Comparison of ENCODE assay signal across 25 cellular contexts in genomic region chr11:18016789-18017188, GRCh38. TPM values are rescaled to one million over a fixed set of nuclear protein-coding genes. Genes with fewer than 3 reads are reported as not detected.
"Had no signal": no experiment of that assay in that cellular context is flagged by ENCODE, and none has a peak within 500 bp of the region (broad histone marks: within the 10 kb centered on the region; RNA-seq: fewer than 3 reads in every experiment).

No MANE protein-coding gene starts in this region.

- H3K27ac ChIP-seq: heart left ventricle, pancreas, skin epidermis, tibial artery, VCaP had no signal

- H3K9me3 Mint-ChIP-seq: activated T-helper 17 cell treated with anti-CD3 and anti-CD28 coated beads, Interleukin-2, amount 50 U/mL, for 72 hours; endodermal cell; nephron; stimulated activated effector memory CD8-positive, alpha-beta T cell treated with anti-CD3 and anti-CD28 coated beads, Interleukin-12 subunit alpha, Interleukin-12 subunit beta, amount 100 ng/mL, for 72 hours; stimulated activated naive CD8-positive, alpha-beta T cell treated with anti-CD3 and anti-CD28 coated beads, Interleukin-15, amount 100 ng/mL, for 72 hours; T-helper 1 cell treated with Interleukin-12 subunit alpha and Interleukin-12 subunit beta and Interleukin-4 antibody, amounts not matched to agents 30 μg/mL and 1 μg/mL, for 36 hours had no signal

- H3K36me3 ChIP-seq: heart left ventricle, pancreas, tibial artery had no signal

- H3K27ac Mint-ChIP-seq: activated CD8-positive, alpha-beta T cell treated with anti-CD3 and anti-CD28 coated beads, Interleukin-2, amount 10 ng/mL, durations not matched to agents 7 days and 5 days; activated naive CD8-positive, alpha-beta T cell; activated T-helper 17 cell treated with anti-CD3 and anti-CD28 coated beads, Interleukin-2, amount 50 U/mL, for 72 hours; endodermal cell; nephron; stimulated activated effector memory CD8-positive, alpha-beta T cell treated with anti-CD3 and anti-CD28 coated beads, Interleukin-12 subunit alpha, Interleukin-12 subunit beta, amount 100 ng/mL, for 72 hours; stimulated activated naive CD8-positive, alpha-beta T cell treated with anti-CD3 and anti-CD28 coated beads, Interleukin-15, amount 100 ng/mL, for 72 hours; T-helper 1 cell treated with Interleukin-12 subunit alpha and Interleukin-12 subunit beta and Interleukin-4 antibody, amounts not matched to agents 30 μg/mL and 1 μg/mL, for 36 hours had no signal

- DNase-seq: activated CD4-positive, alpha-beta T cell treated with anti-CD3 and anti-CD28 coated beads, Interleukin-2, amount 50 U/mL, for 1 hour; activated CD4-positive, CD25-positive, alpha-beta regulatory T cell treated with anti-CD3 and anti-CD28 coated beads, Interleukin-2, amount 50 U/mL, for 72 hours; activated CD8-positive, alpha-beta T cell treated with anti-CD3 and anti-CD28 coated beads, Interleukin-2, amount 10 ng/mL, durations not matched to agents 7 days and 5 days; activated T-cell treated with anti-CD3 and anti-CD28 coated beads, Interleukin-2, amount 50 U/mL, for 1 hour; cerebellar nuclear complex; cortex of kidney; endodermal cell; heart left ventricle; islet precursor cell; left colon; mesenchymal stem cell; pancreas; right cardiac atrium; stimulated activated CD4-positive, alpha-beta T cell treated with anti-CD3 and anti-CD28 coated beads, Interleukin-2, amount 100 ng/mL, for 24 hours; stimulated activated naive CD8-positive, alpha-beta T cell treated with anti-CD3 and anti-CD28 coated beads, Interleukin-15, amount 100 ng/mL, for 72 hours; T1000; tibial artery had no signal

- H3K4me3 ChIP-seq: heart left ventricle, pancreas, skin epidermis, tibial artery had no signal

- FAIRE-seq: pancreas had no signal

- H3K27me3 Mint-ChIP-seq: activated naive CD8-positive, alpha-beta T cell; activated T-helper 17 cell treated with anti-CD3 and anti-CD28 coated beads, Interleukin-2, amount 50 U/mL, for 72 hours; stimulated activated naive CD8-positive, alpha-beta T cell treated with anti-CD3 and anti-CD28 coated beads, Interleukin-15, amount 100 ng/mL, for 72 hours had no signal

- H3K9me3 ChIP-seq: heart left ventricle, pancreas, tibial artery had no signal

- ATAC-seq: activated CD8-positive, alpha-beta T cell treated with anti-CD3 and anti-CD28 coated beads, Interleukin-2, amount 10 ng/mL, durations not matched to agents 7 days and 5 days; activated T-helper 17 cell treated with anti-CD3 and anti-CD28 coated beads, Interleukin-2, amount 50 U/mL, for 72 hours; heart left ventricle; left colon; pancreas; right cardiac atrium; stimulated activated effector memory CD8-positive, alpha-beta T cell treated with anti-CD3 and anti-CD28 coated beads, Interleukin-12 subunit alpha, Interleukin-12 subunit beta, amount 100 ng/mL, for 72 hours; stimulated activated naive CD8-positive, alpha-beta T cell treated with anti-CD3 and anti-CD28 coated beads, Interleukin-15, amount 100 ng/mL, for 72 hours had no signal

- H3K27me3 ChIP-seq: heart left ventricle, pancreas, tibial artery had no signal

- H3K4me3 Mint-ChIP-seq: activated CD8-positive, alpha-beta T cell treated with anti-CD3 and anti-CD28 coated beads, Interleukin-2, amount 10 ng/mL, durations not matched to agents 7 days and 5 days; activated naive CD8-positive, alpha-beta T cell; activated T-helper 17 cell treated with anti-CD3 and anti-CD28 coated beads, Interleukin-2, amount 50 U/mL, for 72 hours; endodermal cell; stimulated activated effector memory CD8-positive, alpha-beta T cell treated with anti-CD3 and anti-CD28 coated beads, Interleukin-12 subunit alpha, Interleukin-12 subunit beta, amount 100 ng/mL, for 72 hours; stimulated activated naive CD8-positive, alpha-beta T cell treated with anti-CD3 and anti-CD28 coated beads, Interleukin-15, amount 100 ng/mL, for 72 hours; T-helper 1 cell treated with Interleukin-12 subunit alpha and Interleukin-12 subunit beta and Interleukin-4 antibody, amounts not matched to agents 30 μg/mL and 1 μg/mL, for 36 hours had no signal

RNA-seq across cellular contexts. Expression of gene TPH1, which starts 29.3 kb away (rescaled TPM):
- total RNA-seq: myocyte had no signal
